ENCODE assay signal across 8 cellular contexts in genomic region chr12:66861157-66861750, GRCh38.
DNase-seq lines count a peak whose midpoint lies in the region; ATAC-seq and TF ChIP-seq lines count a peak whose summit lies in the region.

No MANE protein-coding gene starts in this region.

- H3K9me2 ChIP-seq in neural cell (ENCODE audit: insufficient read depth, low read length): no peaks in the 10 kb centered on the region

- H3K4me1 Mint-ChIP-seq in stimulated activated naive CD8-positive, alpha-beta T cell treated with anti-CD3 and anti-CD28 coated beads, Interleukin-15, amount 100 ng/mL, for 72 hours: peaks cover 6% of the 10 kb centered on the region

- no peaks in the 10 kb centered on the region for H3K9me3 ChIP-seq in esophagus squamous epithelium
- no peaks in the 10 kb centered on the region for H3K9me3 ChIP-seq in neural cell (ENCODE audit: low read length)

- H3F3A ChIP-seq in neural cell (ENCODE audit: insufficient read depth, low read length, poor library complexity, severe bottlenecking): no peaks in the 10 kb centered on the region

- 19 to 33% methylated on average over 3 of the region's 3 CpGs for WGBS in esophagus squamous epithelium, 2 donors

- no peak for TF ChIP-seq EP300 in neural cell (conservative IDR thresholded peaks at IDR 0.05; ENCODE audit: poor library complexity, severe bottlenecking)

- H3K79me2 ChIP-seq in neural cell (replicated peaks; ENCODE audit: insufficient read depth, low read length): no peaks in the 10 kb centered on the region

- no peaks in the 10 kb centered on the region for H3K4me1 ChIP-seq in esophagus squamous epithelium

- peak; percentile 94 for TF ChIP-seq RAD21 in neural cell (conservative IDR thresholded peaks at IDR 0.05)

- H3K27me3 ChIP-seq in esophagus squamous epithelium: no peaks in the 10 kb centered on the region
- no peaks in the 10 kb centered on the region for H3K27me3 ChIP-seq in neural cell (ENCODE audit: insufficient read depth, low read depth, low read length)

- peak; percentile 76 for ATAC-seq in HG03354 (IDR thresholded peaks at IDR 0.05; ENCODE audit: poor library complexity, severe bottlenecking, unreplicated experiment)
- ATAC-seq in stimulated activated naive CD8-positive, alpha-beta T cell treated with anti-CD3 and anti-CD28 coated beads, Interleukin-15, amount 100 ng/mL, for 72 hours: no peak

- peak; percentile 58 for DNase-seq in activated gamma-delta T cell treated with Interleukin-2 at 50 U/mL for 16 hours
- no peak for DNase-seq in activated gamma-delta T cell (lab: John Stamatoyannopoulos, UW)
- DNase-seq in NCI-H748 (lab: John Stamatoyannopoulos, UW; ENCODE audit: unreplicated experiment): peak; percentile 65
- DNase-seq in activated T-cell treated with anti-CD3 and anti-CD28 coated beads for 1 hour (ENCODE audit: low read depth): peak; percentile 52
- DNase-seq in esophagus squamous epithelium (lab: John Stamatoyannopoulos, UW): no peak
- DNase-seq in stimulated activated naive CD8-positive, alpha-beta T cell treated with anti-CD3 and anti-CD28 coated beads, Interleukin-15, amount 100 ng/mL, for 72 hours: peak; percentile 52 to 59

- no peak overlapping the region for H3K27ac Mint-ChIP-seq in stimulated activated naive CD8-positive, alpha-beta T cell treated with anti-CD3 and anti-CD28 coated beads, Interleukin-15, amount 100 ng/mL, for 72 hours

- H3K4me3 Mint-ChIP-seq in stimulated activated naive CD8-positive, alpha-beta T cell treated with anti-CD3 and anti-CD28 coated beads, Interleukin-15, amount 100 ng/mL, for 72 hours: no peak overlapping the region

- peak overlapping the region; percentile 34 for H3K4me2 ChIP-seq in neural cell (ENCODE audit: low read length)

- peak overlapping the region; percentile 22 for H2AFZ ChIP-seq in neural cell (ENCODE audit: low read depth, low read length)

- H3K27me3 Mint-ChIP-seq in stimulated activated naive CD8-positive, alpha-beta T cell treated with anti-CD3 and anti-CD28 coated beads, Interleukin-15, amount 100 ng/mL, for 72 hours: peaks cover 21% of the 10 kb centered on the region

- H4K20me1 ChIP-seq in neural cell (ENCODE audit: insufficient read depth): no peaks in the 10 kb centered on the region

- H3K36me3 ChIP-seq in esophagus squamous epithelium (no peaks in the 10 kb centered on the region), neural cell (ENCODE audit: insufficient read depth, low read length) (no peaks in the 10 kb centered on the region)

- intact Hi-C loops in esophagus squamous epithelium (cut with DNase I): no loop called here

- no peak for TF ChIP-seq POLR2A in esophagus squamous epithelium (IDR thresholded peaks at IDR 0.05)

- peak overlapping the region; percentile 40 for H3K9ac ChIP-seq in neural cell (ENCODE audit: low read length)

- no peaks in the 10 kb centered on the region for H3K9me3 Mint-ChIP-seq in stimulated activated naive CD8-positive, alpha-beta T cell treated with anti-CD3 and anti-CD28 coated beads, Interleukin-15, amount 100 ng/mL, for 72 hours

- H3K4me3 ChIP-seq in esophagus squamous epithelium: no peak overlapping the region
- no peak overlapping the region for H3K4me3 ChIP-seq in neural cell (ENCODE audit: low read length)

- H3K27ac ChIP-seq in esophagus squamous epithelium: no peak overlapping the region
- no peak overlapping the region for H3K27ac ChIP-seq in neural cell (ENCODE audit: low read length)

- TF ChIP-seq CTCF in esophagus squamous epithelium (IDR thresholded peaks at IDR 0.05) (peak; percentile 72 to 90 (median 86)), neural cell (IDR thresholded peaks at IDR 0.05; ENCODE audit: poor library complexity, severe bottlenecking) (peak; percentile 97)

TF ChIP-seq in neural cell, 6 proteins besides CTCF, POLR2A, EP300 and RAD21:
- TF ChIP-seq SMC3 (conservative IDR thresholded peaks at IDR 0.05; ENCODE audit: poor library complexity) (peak; percentile 92), REST (IDR thresholded peaks at IDR 0.05; ENCODE audit: borderline replicate concordance) (no peak), MXI1 (conservative IDR thresholded peaks at IDR 0.05; ENCODE audit: poor library complexity, severe bottlenecking) (no peak)

Comparison
In these comparisons a context has a peak if more than half of its experiments do, and no peak if none do; other contexts are left out.
1. DNase-seq: peak in activated gamma-delta T cell treated with Interleukin-2 at 50 U/mL for 16 hours (single experiment), NCI-H748 (single experiment), activated T-cell treated with anti-CD3 and anti-CD28 coated beads for 1 hour (single experiment) and stimulated activated naive CD8-positive, alpha-beta T cell treated with anti-CD3 and anti-CD28 coated beads, Interleukin-15, amount 100 ng/mL, for 72 hours (2 of 2); none in activated gamma-delta T cell (single experiment) and esophagus squamous epithelium (single experiment).